In genomic region chr12:127911289-127911688, GRCh38 we compare ENCODE assay signal across 29 cellular contexts.
"Had no signal": no experiment of that assay in that cellular context is flagged by ENCODE, and none has a peak within 500 bp of the region (broad histone marks: within the 10 kb centered on the region; RNA-seq: fewer than 3 reads in every experiment).

No MANE protein-coding gene starts in this region.

- ATAC-seq: left lung; lower lobe of right lung; natural killer cell; right lobe of liver; stimulated activated memory B cell treated with anti-CD40 and anti-IgM and Interleukin-4, amounts not matched to agents 10 μg/mL and 1 μg/mL and 100 μg/mL, for 72 hours; stimulated activated naive CD8-positive, alpha-beta T cell treated with anti-CD3 and anti-CD28 coated beads, Interleukin-15, amount 100 ng/mL, for 72 hours had no signal

- H3K36me3 Mint-ChIP-seq: naive B cell; natural killer cell; neural progenitor cell; stimulated activated memory B cell treated with anti-CD40 and anti-IgM and Interleukin-4, amounts not matched to agents 10 μg/mL and 1 μg/mL and 100 μg/mL, for 72 hours had no signal

- H3K27me3 ChIP-seq: hepatocyte, left lung, neural progenitor cell, neutrophil, right atrium auricular region, right lobe of liver, tibial nerve, upper lobe of left lung, vagina had no signal

- H3K9me3 Mint-ChIP-seq: nephron progenitor cell; neural progenitor cell; stimulated activated memory B cell treated with anti-CD40 and anti-IgM and Interleukin-4, amounts not matched to agents 10 μg/mL and 1 μg/mL and 100 μg/mL, for 72 hours had no signal

- H3K4me1 ChIP-seq: left lung, lower lobe of right lung, neural progenitor cell, parathyroid adenoma, right atrium auricular region, right lobe of liver, tibial nerve, upper lobe of left lung, vagina had no signal

- H3K4me3 ChIP-seq: hepatocyte, left lung, lower lobe of right lung, neural progenitor cell, right atrium auricular region, right lobe of liver, smooth muscle cell, tibial nerve, upper lobe of left lung, vagina had no signal

- DNase-seq: kidney glomerular epithelial cell; left cardiac atrium; left lung; lower lobe of right lung; mammary epithelial cell; mesenchymal stem cell; naive B cell; natural killer cell; nephron progenitor cell; occipital lobe; right lobe of liver; stimulated activated CD4-positive, alpha-beta T cell treated with anti-CD3 and anti-CD28 coated beads, Interleukin-1b, Interleukin-23, amount 100 ng/mL, for 48 hours; stimulated activated CD4-positive, alpha-beta T cell treated with anti-CD3 and anti-CD28 coated beads, Interleukin-2, amount 100 ng/mL, for 48 hours; stimulated activated CD4-positive, alpha-beta T cell treated with anti-CD3 and anti-CD28 coated beads, Interleukin-4, amount 100 ng/mL, for 4 hours; stimulated activated CD8-positive, alpha-beta memory T cell treated with anti-CD3 and anti-CD28 coated beads, Interleukin-4, amount 100 ng/mL, for 48 hours; stimulated activated naive CD4-positive, alpha-beta T cell treated with Interleukin-2 at 50 U/mL for 16 hours; stimulated activated naive CD8-positive, alpha-beta T cell treated with anti-CD3 and anti-CD28 coated beads, Interleukin-15, amount 100 ng/mL, for 72 hours; substantia nigra; upper lobe of left lung had no signal

- H3K36me3 ChIP-seq: left lung, lower lobe of right lung, neural progenitor cell, neutrophil, right atrium auricular region, right lobe of liver, tibial nerve, upper lobe of left lung, vagina had no signal

- H3K27ac ChIP-seq: hepatocyte, left lung, lower lobe of right lung, neural progenitor cell, neutrophil, parathyroid adenoma, right atrium auricular region, right lobe of liver, tibial nerve, upper lobe of left lung, vagina had no signal

- H3K4me1 Mint-ChIP-seq: naive B cell; natural killer cell; nephron progenitor cell; neural progenitor cell; stimulated activated memory B cell treated with anti-CD40 and anti-IgM and Interleukin-4, amounts not matched to agents 10 μg/mL and 1 μg/mL and 100 μg/mL, for 72 hours; stimulated activated naive CD8-positive, alpha-beta T cell treated with anti-CD3 and anti-CD28 coated beads, Interleukin-15, amount 100 ng/mL, for 72 hours had no signal

- H3K27me3 Mint-ChIP-seq: naive B cell; stimulated activated memory B cell treated with anti-CD40 and anti-IgM and Interleukin-4, amounts not matched to agents 10 μg/mL and 1 μg/mL and 100 μg/mL, for 72 hours; stimulated activated naive CD8-positive, alpha-beta T cell treated with anti-CD3 and anti-CD28 coated beads, Interleukin-15, amount 100 ng/mL, for 72 hours had no signal

- H3K27ac Mint-ChIP-seq: naive B cell; natural killer cell; nephron progenitor cell; neural progenitor cell; progenitor cell of endocrine pancreas; stimulated activated memory B cell treated with anti-CD40 and anti-IgM and Interleukin-4, amounts not matched to agents 10 μg/mL and 1 μg/mL and 100 μg/mL, for 72 hours; stimulated activated naive CD8-positive, alpha-beta T cell treated with anti-CD3 and anti-CD28 coated beads, Interleukin-15, amount 100 ng/mL, for 72 hours had no signal

- H3K9me3 ChIP-seq: left lung, lower lobe of right lung, neutrophil, right atrium auricular region, right lobe of liver, tibial nerve, upper lobe of left lung, vagina had no signal

- H3K4me3 Mint-ChIP-seq: naive B cell; natural killer cell; nephron progenitor cell; neural progenitor cell; stimulated activated memory B cell treated with anti-CD40 and anti-IgM and Interleukin-4, amounts not matched to agents 10 μg/mL and 1 μg/mL and 100 μg/mL, for 72 hours; stimulated activated naive CD8-positive, alpha-beta T cell treated with anti-CD3 and anti-CD28 coated beads, Interleukin-15, amount 100 ng/mL, for 72 hours had no signal
